8 cellular contexts compared by ENCODE assay signal in the genomic region with DNA sequence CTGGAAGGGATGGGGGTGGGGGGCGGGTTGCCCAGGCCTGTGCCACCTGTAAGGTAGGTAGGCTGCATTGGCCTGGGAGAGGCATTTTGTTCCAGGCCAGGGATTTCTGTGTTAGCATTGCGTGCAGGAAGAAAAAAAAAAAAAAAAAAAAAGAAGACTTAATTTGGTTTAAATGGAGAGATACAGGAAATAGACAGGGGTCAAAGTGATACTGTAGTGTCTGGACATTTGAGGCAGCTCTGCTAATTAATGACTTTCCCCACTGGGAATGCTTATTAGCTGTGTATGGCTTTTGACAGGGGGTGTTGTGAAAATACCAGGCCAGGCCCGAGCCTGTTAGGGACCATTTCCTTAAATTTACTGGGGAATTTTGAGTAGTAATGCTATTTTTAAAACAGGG. TPM values are rescaled to one million over a fixed set of nuclear protein-coding genes. Genes with fewer than 3 reads are reported as not detected.
DNase-seq lines count a peak whose midpoint lies in the region; ATAC-seq and TF ChIP-seq lines count a peak whose summit lies in the region.

No MANE protein-coding gene starts in this region.

- DNase-seq in CD8-positive, alpha-beta T cell = no peak
- no peak for DNase-seq in effector memory CD8-positive, alpha-beta T cell
- no peak for DNase-seq in neuronal stem cell (ENCODE audit: low spot score)
- DNase-seq in D341Med (ENCODE audit: low spot score) = no peak
- no peak for DNase-seq in NOMO-1 treated with DMSO at 0.1 percent for 48 hours (lab: John Stamatoyannopoulos, UW; ENCODE audit: unreplicated experiment)
- no peak for DNase-seq in T-helper 9 cell

- H4K20me1 ChIP-seq in Loucy (ENCODE audit: insufficient read depth, low read length, poor library complexity, severe bottlenecking) = peaks cover 54% of the 10 kb centered on the region

- H3K4me1 ChIP-seq in CD8-positive, alpha-beta T cell (ENCODE audit: insufficient read depth, low read length) = peaks cover 44% of the 10 kb centered on the region
- H3K4me1 ChIP-seq in Loucy (ENCODE audit: insufficient read depth, low read length, poor library complexity, severe bottlenecking) (peaks cover 53% of the 10 kb centered on the region), neuronal stem cell (ENCODE audit: control insufficient read depth in 2 of 2, insufficient read depth in 1 of 2, low read depth in 1 of 2, low read length in 2 of 2) (peaks cover 3 to 9% of the 10 kb centered on the region in 2 donors)

- H3K23ac ChIP-seq in neuronal stem cell (ENCODE audit: low read depth, low read length, poor library complexity) = no peak overlapping the region

- H3K4me3 Mint-ChIP-seq in CD8-positive, alpha-beta T cell = peak overlapping the region; percentile 84
- H3K4me3 Mint-ChIP-seq in effector memory CD8-positive, alpha-beta T cell = peak overlapping the region; percentile 67 to 74

- peak overlapping the region; percentile 74 for H3K27ac Mint-ChIP-seq in CD8-positive, alpha-beta T cell
- H3K27ac Mint-ChIP-seq in effector memory CD8-positive, alpha-beta T cell = peak overlapping the region; percentile 51 to 86

- H3K36me3 Mint-ChIP-seq in CD8-positive, alpha-beta T cell = peaks cover 2% of the 10 kb centered on the region
- peaks cover 4% of the 10 kb centered on the region for H3K36me3 Mint-ChIP-seq in effector memory CD8-positive, alpha-beta T cell (ENCODE audit: insufficient read depth)

- H2AFZ ChIP-seq in Loucy (ENCODE audit: low read length) (0 out of 2 replicates have a peak overlapping the region, but pooled peaks have one; percentile 38), neuronal stem cell (ENCODE audit: low read length) (peak overlapping the region; percentile 92)

- H3K27me3 ChIP-seq in CD8-positive, alpha-beta T cell (ENCODE audit: insufficient read depth, low read length) = no peaks in the 10 kb centered on the region
- peaks cover 10% of the 10 kb centered on the region for H3K27me3 ChIP-seq in Loucy (ENCODE audit: insufficient read depth, low read length, poor library complexity, severe bottlenecking)
- peaks cover 2 to 12% (median 10%) of the 10 kb centered on the region in 3 experiments for H3K27me3 ChIP-seq in neuronal stem cell (ENCODE audit: control insufficient read depth in 3 of 3, insufficient read depth in 3 of 3, low read depth in 1 of 3, low read length in 3 of 3)

- H3K18ac ChIP-seq in neuronal stem cell (ENCODE audit: low read length) = peak overlapping the region; percentile 77

- peaks cover 4% of the 10 kb centered on the region for H3K79me1 ChIP-seq in neuronal stem cell (ENCODE audit: low read depth, low read length)

- peaks cover 2% of the 10 kb centered on the region for H3K27me3 Mint-ChIP-seq in CD8-positive, alpha-beta T cell (ENCODE audit: low read depth)
- H3K27me3 Mint-ChIP-seq in effector memory CD8-positive, alpha-beta T cell = no peaks in the 10 kb centered on the region

- no peaks in the 10 kb centered on the region for H3K36me3 ChIP-seq in CD8-positive, alpha-beta T cell (ENCODE audit: insufficient read depth, low read length)
- H3K36me3 ChIP-seq in Loucy (ENCODE audit: insufficient read depth, low read length) = no peaks in the 10 kb centered on the region
- H3K36me3 ChIP-seq in neuronal stem cell (replicated peaks in 1 of 2; ENCODE audit: control insufficient read depth in 2 of 2, insufficient read depth in 2 of 2, low read length in 2 of 2) = peaks cover 0 to 4% of the 10 kb centered on the region in 2 donors

- H3K9ac ChIP-seq in Loucy (ENCODE audit: low read depth, low read length, poor library complexity, severe bottlenecking) = peak overlapping the region; percentile 82
- no peak overlapping the region for H3K9ac ChIP-seq in neuronal stem cell (ENCODE audit: low read depth, low read length, poor library complexity)

- no peak for TF ChIP-seq CTCF in CD8-positive, alpha-beta T cell (IDR thresholded peaks at IDR 0.05)
- TF ChIP-seq CTCF in Loucy (conservative IDR thresholded peaks at IDR 0.05; ENCODE audit: low read length) = no peak

- H2BK120ac ChIP-seq in neuronal stem cell (ENCODE audit: low read depth, low read length) = no peak overlapping the region

- no peak overlapping the region for H3K14ac ChIP-seq in neuronal stem cell (ENCODE audit: low read length)

- H2BK12ac ChIP-seq in neuronal stem cell (ENCODE audit: low read length) = no peak overlapping the region

- ATAC-seq in CD8-positive, alpha-beta T cell = no peak
- ATAC-seq in effector memory CD8-positive, alpha-beta T cell (replicated peaks) = no peak
- ATAC-seq in HG02970 (IDR thresholded peaks at IDR 0.05; ENCODE audit: low FRiP score, unreplicated experiment) = no peak

- no peak overlapping the region for H2AK5ac ChIP-seq in neuronal stem cell (ENCODE audit: low read depth, low read length)

- POLR2A ChIA-PET in CD8-positive, alpha-beta T cell (lab: Charles Lee) = interaction anchor here (0.9 to 5.7 kb wide), 3 partner anchors 16 to 30 kb away, joined by 3 to 143 read pairs (median 3); partner anchors contain the start of gene ZNF18

- H4K91ac ChIP-seq in neuronal stem cell (ENCODE audit: low read depth, low read length, poor library complexity) = no peak overlapping the region

- H3K9me3 Mint-ChIP-seq in CD8-positive, alpha-beta T cell = no peaks in the 10 kb centered on the region
- no peaks in the 10 kb centered on the region for H3K9me3 Mint-ChIP-seq in effector memory CD8-positive, alpha-beta T cell

- peaks cover 55% of the 10 kb centered on the region for H3K79me2 ChIP-seq in Loucy (ENCODE audit: insufficient read depth, low read length)

- H2BK5ac ChIP-seq in neuronal stem cell (ENCODE audit: low read length) = peak overlapping the region; percentile 59

- CTCF ChIA-PET in CD8-positive, alpha-beta T cell (lab: Charles Lee) = interaction anchor here (1.5 kb wide), 1 partner anchor 24 kb away, joined by 4 read pairs; the partner anchor contains the start of gene ZNF18

- H3K9me2 ChIP-seq in Loucy (replicated peaks; ENCODE audit: low read depth, low read length) = no peaks in the 10 kb centered on the region

- no peak overlapping the region for H2BK15ac ChIP-seq in neuronal stem cell (ENCODE audit: low read length)

- H3K4me2 ChIP-seq in Loucy (ENCODE audit: low read depth, low read length, poor library complexity, severe bottlenecking) (peak overlapping the region; percentile 94), neuronal stem cell (ENCODE audit: insufficient read depth, low read length, poor library complexity, severe bottlenecking) (peak overlapping the region; percentile 52)

- peaks cover 59% of the 10 kb centered on the region for H3K4me1 Mint-ChIP-seq in CD8-positive, alpha-beta T cell (ENCODE audit: low read depth)
- H3K4me1 Mint-ChIP-seq in effector memory CD8-positive, alpha-beta T cell (ENCODE audit: low read depth in 2 of 2) = peaks cover 22 to 50% of the 10 kb centered on the region in 2 donors

- H3K27ac ChIP-seq in CD8-positive, alpha-beta T cell (ENCODE audit: low read depth, low read length) = peak overlapping the region; percentile 67
- H3K27ac ChIP-seq in neuronal stem cell (replicated peaks; ENCODE audit: low read length) = no peak overlapping the region

- WGBS in neuronal stem cell (ENCODE audit: extremely low coverage in 2 of 2, insufficient read length in 2 of 2, insufficient replicate concordance in 1 of 2), 2 donors = no CpG with 5 or more reads among the region's 3 CpGs

- no peaks in the 10 kb centered on the region for H3F3A ChIP-seq in Loucy (ENCODE audit: low read depth)

- no peaks in the 10 kb centered on the region for H3K9me3 ChIP-seq in CD8-positive, alpha-beta T cell (ENCODE audit: low read length)
- no peaks in the 10 kb centered on the region for H3K9me3 ChIP-seq in Loucy (ENCODE audit: insufficient read depth, low read depth, low read length)
- no peaks in the 10 kb centered on the region for H3K9me3 ChIP-seq in neuronal stem cell (replicated peaks in 1 of 2; ENCODE audit: control insufficient read depth in 2 of 2, insufficient read depth in 1 of 2, low read depth in 1 of 2, low read length in 2 of 2)

- H3K4ac ChIP-seq in neuronal stem cell (ENCODE audit: low read length) = no peak overlapping the region

- intact Hi-C loops in CD8-positive, alpha-beta T cell (cut with DNase I, micrococcal nuclease) = loop anchor here in 1 of 2 experiments (5.0 to 10.0 kb wide), 2 partner anchors 34 to 993 kb away; partner anchors contain the start of gene ELAC2

- no peak overlapping the region for H4K8ac ChIP-seq in neuronal stem cell (ENCODE audit: low read depth, low read length)

- peak overlapping the region; percentile 44 for H3K4me3 ChIP-seq in CD8-positive, alpha-beta T cell (ENCODE audit: low read depth, low read length)
- H3K4me3 ChIP-seq in Loucy (ENCODE audit: low read length, poor library complexity, severe bottlenecking) (peak overlapping the region; percentile 84), neuronal stem cell (ENCODE audit: low read length in 2 of 2) (peak overlapping the region; percentile 66 to 95)

RNA-seq across cellular contexts. Expression of gene MAP2K4, which starts 0.9 kb away (rescaled TPM):
- 10 to 100 TPM; 29.4 to 31.7 TPM for total RNA-seq in CD8-positive, alpha-beta T cell
- polyA plus RNA-seq in neuronal stem cell (2013, experiment 1 of 2) = 27.8 TPM
- 28.3 TPM for polyA plus RNA-seq in neuronal stem cell (2013, experiment 2 of 2)

RNA-seq across cellular contexts. Expression of gene ZNF18, which starts 24.3 kb away (rescaled TPM):
- 10 to 100 TPM; 13.1 to 14.8 TPM for total RNA-seq in CD8-positive, alpha-beta T cell
- 5.4 TPM for polyA plus RNA-seq in neuronal stem cell (2013, experiment 1 of 2)
- 5.8 TPM for polyA plus RNA-seq in neuronal stem cell (2013, experiment 2 of 2)
